In genomic region chr12:76010732-76011458, GRCh38 we compare ENCODE assay signal across 14 cellular contexts. TPM values are rescaled to one million over a fixed set of nuclear protein-coding genes. Genes with fewer than 3 reads are reported as not detected.
A peak's percentile ranks its signal among the peaks of the same experiment; 100 is the strongest.
DNase-seq lines count a peak whose midpoint lies in the region; ATAC-seq and TF ChIP-seq lines count a peak whose summit lies in the region.
"Had no signal": no experiment of that assay in that cellular context is flagged by ENCODE, and none has a peak within 500 bp of the region (broad histone marks: within the 10 kb centered on the region; RNA-seq: fewer than 3 reads in every experiment).

No MANE protein-coding gene starts in this region.

- H3K27me3 ChIP-seq in SJCRH30: no peaks in the 10 kb centered on the region
- H3K27me3 ChIP-seq: MG63, tibial artery had no signal

- H3K9me3 ChIP-seq in SJCRH30 (replicated peaks): no peaks in the 10 kb centered on the region
- H3K9me3 ChIP-seq: MG63, tibial artery had no signal

- H3K4me3 ChIP-seq in SJCRH30 (no peak overlapping the region), fibroblast of pulmonary artery (replicated peaks; ENCODE audit: low read depth, low read length) (no peak overlapping the region)
- H3K4me3 ChIP-seq: MG63, tibial artery had no signal

- H3K36me3 ChIP-seq in SJCRH30: no peaks in the 10 kb centered on the region
- H3K36me3 ChIP-seq: MG63, tibial artery had no signal

- no peak for TF ChIP-seq CTCF in fibroblast of pulmonary artery (IDR thresholded peaks at IDR 0.05; ENCODE audit: low read length, missing control alignments)

- peak overlapping the region; percentile 25; the same call in 1 of the 2 replicates for H3K27ac ChIP-seq in SJCRH30
- H3K27ac ChIP-seq: tibial artery had no signal

- intact Hi-C loops in sciatic nerve (cut with DNase I): no loop called here

- peaks cover 24% of the 10 kb centered on the region for H3K4me1 ChIP-seq in SJCRH30
- H3K4me1 ChIP-seq: tibial artery had no signal

- peak; percentile 30 for ATAC-seq in sciatic nerve
- ATAC-seq in GM19035 (IDR thresholded peaks at IDR 0.05; ENCODE audit: unreplicated experiment): no peak
- ATAC-seq: naive thymus-derived CD8-positive, alpha-beta T cell had no signal

- peak; percentile 51 for DNase-seq in NCI-H748 (lab: John Stamatoyannopoulos, UW; ENCODE audit: unreplicated experiment)
- DNase-seq in NCI-H748 treated with DMSO at 0.1 percent for 48 hours (lab: John Stamatoyannopoulos, UW): no peak
- peak; percentile 63 to 69 for DNase-seq in SJCRH30
- DNase-seq in fibroblast of pulmonary artery (ENCODE audit: low read depth): peak; percentile 39
- DNase-seq in sciatic nerve (ENCODE audit: low spot score): no peak
- no peak for DNase-seq in amygdala (lab: John Stamatoyannopoulos, UW)
- no peak for DNase-seq in stimulated activated CD4-positive, alpha-beta T cell treated with anti-CD3 and anti-CD28 coated beads, Interleukin-15, amount 100 ng/mL, for 24 hours
- DNase-seq: activated CD4-positive, alpha-beta memory T cell treated with anti-CD3 and anti-CD28 coated beads, Interleukin-2, amount 10 ng/mL, durations not matched to agents 7 days and 5 days; cerebellar nuclear complex; MG63; naive thymus-derived CD8-positive, alpha-beta T cell; NCI-H2171 treated with DMSO at 0.1 percent for 48 hours; tibial artery had no signal

RNA-seq across cellular contexts. Expression of gene PHLDA1, which starts 20.7 kb away (rescaled TPM):
- total RNA-seq in SJCRH30 (2014; rRNA removed; shearing (Covaris generic)): 12.9 and 13.5 TPM in 2 replicates
- 34.2 TPM for total RNA-seq in sciatic nerve

Comparison
In these comparisons a context has a peak if more than half of its experiments do, and no peak if none do; other contexts are left out.
1. DNase-seq: peak in NCI-H748 (single experiment), SJCRH30 (2 of 2) and fibroblast of pulmonary artery (single experiment); none in NCI-H748 treated with DMSO at 0.1 percent for 48 hours (single experiment), sciatic nerve (single experiment), amygdala (0 of 56) and stimulated activated CD4-positive, alpha-beta T cell treated with anti-CD3 and anti-CD28 coated beads, Interleukin-15, amount 100 ng/mL, for 24 hours (single experiment).